Comparison of ENCODE assay signal across 28 cellular contexts in genomic region chr4:15343000-15343399, GRCh38.
"Had no signal": no experiment of that assay in that cellular context is flagged by ENCODE, and none has a peak within 500 bp of the region (broad histone marks: within the 10 kb centered on the region; RNA-seq: fewer than 3 reads in every experiment).

No MANE protein-coding gene starts in this region.

- H3K4me1 Mint-ChIP-seq: activated CD4-positive, alpha-beta T cell treated with anti-CD3 and anti-CD28 coated beads for 36 hours; activated CD4-positive, alpha-beta T cell treated with anti-CD3 and anti-CD28 coated beads, Interleukin-2, amount 10 ng/mL, durations not matched to agents 24 days and 14 days; activated CD8-positive, alpha-beta memory T cell treated with anti-CD3 and anti-CD28 coated beads, Interleukin-2, amount 10 ng/mL, durations not matched to agents 7 days and 5 days; activated naive CD4-positive, alpha-beta T cell treated with anti-CD3 and anti-CD28 coated beads, Interleukin-2, amount 50 U/mL, for 24 hours; activated naive CD8-positive, alpha-beta T cell treated with anti-CD3 and anti-CD28 coated beads, Interleukin-2, amount 10 ng/mL, durations not matched to agents 7 days and 5 days had no signal

- H3K36me3 Mint-ChIP-seq: activated CD4-positive, alpha-beta memory T cell treated with anti-CD3 and anti-CD28 coated beads for 36 hours; activated CD8-positive, alpha-beta memory T cell treated with anti-CD3 and anti-CD28 coated beads, Interleukin-2, amount 10 ng/mL, durations not matched to agents 7 days and 5 days; activated naive CD4-positive, alpha-beta T cell treated with anti-CD3 and anti-CD28 coated beads, Interleukin-2, amount 50 U/mL, for 24 hours; activated naive CD8-positive, alpha-beta T cell treated with anti-CD3 and anti-CD28 coated beads, Interleukin-2, amount 10 ng/mL, durations not matched to agents 7 days and 5 days; brain had no signal

- H3K9me3 Mint-ChIP-seq: activated CD4-positive, alpha-beta memory T cell treated with anti-CD3 and anti-CD28 coated beads for 36 hours; activated naive CD4-positive, alpha-beta T cell treated with anti-CD3 and anti-CD28 coated beads for 36 hours; activated naive CD4-positive, alpha-beta T cell treated with anti-CD3 and anti-CD28 coated beads, Interleukin-2, amount 50 U/mL, for 24 hours; activated naive CD8-positive, alpha-beta T cell treated with anti-CD3 and anti-CD28 coated beads, Interleukin-2, amount 10 ng/mL, durations not matched to agents 7 days and 5 days; activated T-helper 1 cell treated with anti-CD3 and anti-CD28 coated beads, Interleukin-12 subunit alpha, Interleukin-12 subunit beta, Interleukin-2, Interleukin-4 antibody, amounts not matched to agents 30 ng/mL and 10 ng/mL and 1 ng/mL, durations not matched to agents 14 hours and 24 hours and 36 hours; activated T-helper 2 cell treated with anti-CD3 and anti-CD28 coated beads, Interferon-gamma antibody, Interleukin-2, Interleukin-4, amounts not matched to agents 10 μg/mL and 5 μg/mL and 100 μg/mL, durations not matched to agents 14 hours and 24 hours and 36 hours had no signal

- DNase-seq: activated CD4-positive, alpha-beta memory T cell treated with anti-CD3 and anti-CD28 coated beads for 36 hours; activated CD4-positive, alpha-beta T cell treated with anti-CD3 and anti-CD28 coated beads for 36 hours; activated CD4-positive, alpha-beta T cell treated with anti-CD3 and anti-CD28 coated beads, Interleukin-2, amount 10 ng/mL, durations not matched to agents 24 days and 14 days; activated CD4-positive, CD25-positive, alpha-beta regulatory T cell; activated CD4-positive, CD25-positive, alpha-beta regulatory T cell treated with anti-CD3 and anti-CD28 coated beads, Interleukin-2, amount 50 U/mL, for 72 hours; activated CD8-positive, alpha-beta memory T cell treated with anti-CD3 and anti-CD28 coated beads, Interleukin-2, amount 10 ng/mL, durations not matched to agents 7 days and 5 days; activated CD8-positive, alpha-beta memory T cell treated with anti-CD3 and anti-CD28 coated beads, Interleukin-2, amount 50 U/mL, for 4 hours; activated CD8-positive, alpha-beta T cell treated with anti-CD3 and anti-CD28 coated beads, Interleukin-2, amount 10 ng/mL, durations not matched to agents 7 days and 5 days; activated effector memory CD4-positive, alpha-beta T cell treated with anti-CD3 and anti-CD28 coated beads, Interleukin-2, amount 50 U/mL, for 16 hours; activated naive CD4-positive, alpha-beta T cell treated with anti-CD3 and anti-CD28 coated beads for 36 hours; activated naive CD8-positive, alpha-beta T cell treated with anti-CD3 and anti-CD28 coated beads, Interleukin-2, amount 10 ng/mL, durations not matched to agents 7 days and 5 days; activated T-cell treated with anti-CD3 and anti-CD28 coated beads, Interleukin-2, amount 50 U/mL, for 1 hour; activated T-cell treated with anti-CD3 and anti-CD28 coated beads, Interleukin-2, amount 50 U/mL, for 48 hours; central memory CD4-positive, alpha-beta T cell; cerebellar nuclear complex; colonic mucosa; effector CD8-positive, alpha-beta T cell; foreskin fibroblast; glutamatergic neuron; T-helper 2 cell had no signal

- H3K4me3 Mint-ChIP-seq: activated CD4-positive, alpha-beta memory T cell treated with anti-CD3 and anti-CD28 coated beads for 36 hours; activated CD4-positive, alpha-beta T cell treated with anti-CD3 and anti-CD28 coated beads for 36 hours; activated CD4-positive, alpha-beta T cell treated with anti-CD3 and anti-CD28 coated beads, Interleukin-2, amount 10 ng/mL, durations not matched to agents 24 days and 14 days; activated CD8-positive, alpha-beta memory T cell treated with anti-CD3 and anti-CD28 coated beads, Interleukin-2, amount 10 ng/mL, durations not matched to agents 7 days and 5 days; activated CD8-positive, alpha-beta T cell treated with anti-CD3 and anti-CD28 coated beads, Interleukin-2, amount 10 ng/mL, durations not matched to agents 7 days and 5 days; activated naive CD4-positive, alpha-beta T cell treated with anti-CD3 and anti-CD28 coated beads for 36 hours; activated naive CD4-positive, alpha-beta T cell treated with anti-CD3 and anti-CD28 coated beads, Interleukin-2, amount 50 U/mL, for 24 hours; activated naive CD8-positive, alpha-beta T cell treated with anti-CD3 and anti-CD28 coated beads, Interleukin-2, amount 10 ng/mL, durations not matched to agents 7 days and 5 days; activated T-helper 1 cell treated with anti-CD3 and anti-CD28 coated beads, Interleukin-12 subunit alpha, Interleukin-12 subunit beta, Interleukin-2, Interleukin-4 antibody, amounts not matched to agents 30 ng/mL and 10 ng/mL and 1 ng/mL, durations not matched to agents 14 hours and 24 hours and 36 hours had no signal

- H3K4me1 ChIP-seq: breast epithelium, colonic mucosa had no signal

- H3K4me3 ChIP-seq: ascending aorta, breast epithelium, cardiac muscle cell, colonic mucosa had no signal

- H3K27ac ChIP-seq: breast epithelium, cardiac muscle cell, colonic mucosa, epithelial cell of prostate had no signal

- H3K27me3 ChIP-seq: ascending aorta, breast epithelium, cardiac muscle cell, colonic mucosa had no signal

- H3K9me3 ChIP-seq: ascending aorta, breast epithelium, colonic mucosa had no signal

- H3K27me3 Mint-ChIP-seq: activated naive CD4-positive, alpha-beta T cell treated with anti-CD3 and anti-CD28 coated beads, Interleukin-2, amount 50 U/mL, for 24 hours; activated naive CD8-positive, alpha-beta T cell treated with anti-CD3 and anti-CD28 coated beads, Interleukin-2, amount 10 ng/mL, durations not matched to agents 7 days and 5 days had no signal

- H3K36me3 ChIP-seq: ascending aorta, breast epithelium, cardiac muscle cell, colonic mucosa had no signal

- H3K27ac Mint-ChIP-seq: activated CD4-positive, alpha-beta memory T cell treated with anti-CD3 and anti-CD28 coated beads for 36 hours; activated CD4-positive, alpha-beta T cell treated with anti-CD3 and anti-CD28 coated beads for 36 hours; activated CD4-positive, alpha-beta T cell treated with anti-CD3 and anti-CD28 coated beads, Interleukin-2, amount 10 ng/mL, durations not matched to agents 24 days and 14 days; activated CD8-positive, alpha-beta memory T cell treated with anti-CD3 and anti-CD28 coated beads, Interleukin-2, amount 10 ng/mL, durations not matched to agents 7 days and 5 days; activated CD8-positive, alpha-beta T cell treated with anti-CD3 and anti-CD28 coated beads, Interleukin-2, amount 10 ng/mL, durations not matched to agents 7 days and 5 days; activated naive CD4-positive, alpha-beta T cell treated with anti-CD3 and anti-CD28 coated beads for 36 hours; activated naive CD4-positive, alpha-beta T cell treated with anti-CD3 and anti-CD28 coated beads, Interleukin-2, amount 50 U/mL, for 24 hours; activated naive CD8-positive, alpha-beta T cell treated with anti-CD3 and anti-CD28 coated beads, Interleukin-2, amount 10 ng/mL, durations not matched to agents 7 days and 5 days; activated T-helper 1 cell treated with anti-CD3 and anti-CD28 coated beads, Interleukin-12 subunit alpha, Interleukin-12 subunit beta, Interleukin-2, Interleukin-4 antibody, amounts not matched to agents 30 ng/mL and 10 ng/mL and 1 ng/mL, durations not matched to agents 14 hours and 24 hours and 36 hours; activated T-helper 2 cell treated with anti-CD3 and anti-CD28 coated beads, Interferon-gamma antibody, Interleukin-2, Interleukin-4, amounts not matched to agents 10 μg/mL and 5 μg/mL and 100 μg/mL, durations not matched to agents 14 hours and 24 hours and 36 hours had no signal
